Comparison of ENCODE assay signal across 8 cellular contexts in genomic region chrX:103215037-103215767, GRCh38. TPM values are rescaled to one million over a fixed set of nuclear protein-coding genes. Genes with fewer than 3 reads are reported as not detected.
A peak's percentile ranks its signal among the peaks of the same experiment; 100 is the strongest.
DNase-seq lines count a peak whose midpoint lies in the region; TF ChIP-seq lines count a peak whose summit lies in the region.

A gene with protein sequence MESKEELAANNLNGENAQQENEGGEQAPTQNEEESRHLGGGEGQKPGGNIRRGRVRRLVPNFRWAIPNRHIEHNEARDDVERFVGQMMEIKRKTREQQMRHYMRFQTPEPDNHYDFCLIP (plus strand): TSS chrX:103215108. CDS start chrX:103216154, 1,046 bp downstream.

- H3K9me3 ChIP-seq in mammary epithelial cell (replicated peaks; ENCODE audit: insufficient read depth, low read length) (no peaks in the 10 kb centered on the region), iPS-20b (ENCODE audit: insufficient read depth, low read depth, low read length) (no peaks in the 10 kb centered on the region)

- H3K4me1 ChIP-seq in mammary epithelial cell (ENCODE audit: insufficient read depth, low read length) (no peaks in the 10 kb centered on the region), iPS-20b (ENCODE audit: insufficient read depth, low read length) (peaks cover 5% of the 10 kb centered on the region; the same call in 1 of the 2 replicates)

- peaks cover under 1% of the 10 kb centered on the region; the same call in 1 of the 2 replicates for H3K27me3 ChIP-seq in H7 (ENCODE audit: control insufficient read depth, insufficient read depth, low read length)
- H3K27me3 ChIP-seq in mammary epithelial cell (ENCODE audit: insufficient read depth, low read length): peaks cover 3% of the 10 kb centered on the region
- H3K27me3 ChIP-seq in iPS-20b (ENCODE audit: insufficient read depth, low read length): no peaks in the 10 kb centered on the region

- BruUV-seq in mammary epithelial cell (replicated peaks; lab: Mats Ljungman, UMichigan): no TSS peak

- in situ Hi-C loops in mammary epithelial cell (cut with MboI; ENCODE audit: low sequenced_read_pairs in 2 of 2): loop anchor here (25.0 kb wide), 1 partner anchor 247 kb away; no protein-coding TSS in a partner anchor

- TF ChIP-seq CTCF in NB4 (IDR thresholded peaks at IDR 0.05; ENCODE audit: low read depth, low read length) (no peak), WI38 (IDR thresholded peaks at IDR 0.05; ENCODE audit: low read depth, low read length) (no peak), mammary epithelial cell (conservative IDR thresholded peaks at IDR 0.05 in 1 of 2, IDR thresholded peaks at IDR 0.05 in 1 of 2; ENCODE audit: extremely low read depth in 1 of 2, insufficient read depth in 1 of 2, low read depth in 1 of 2, low read length in 2 of 2) (no peak)

- H3K9ac ChIP-seq in mammary epithelial cell (ENCODE audit: insufficient read depth, low read length): peak within 1 kb of the TSS; percentile 20
- peak within 1 kb of the TSS; percentile 91 for H3K9ac ChIP-seq in iPS-20b (ENCODE audit: low read depth, low read length)

- H3K36me3 ChIP-seq in H7 (replicated peaks; ENCODE audit: control insufficient read depth, insufficient read depth, low read length): peaks cover 5% of the 10 kb centered on the region
- no peaks in the 10 kb centered on the region for H3K36me3 ChIP-seq in mammary epithelial cell (ENCODE audit: insufficient read depth, low read length)
- H3K36me3 ChIP-seq in iPS-20b (ENCODE audit: insufficient read depth, low read depth, low read length): peaks cover 13% of the 10 kb centered on the region

- CTCF ChIA-PET in mammary epithelial cell (lab: Charles Lee; ENCODE audit: low non-redundant PET): no interaction called here

- TF ChIP-seq POLR2A in NB4 (IDR thresholded peaks at IDR 0.05; ENCODE audit: extremely low read depth, insufficient read length): no peak

- dilution Hi-C loops in mammary epithelial cell (cut with HindIII; ENCODE audit: low sequenced_read_pairs): no loop called here

- WGBS in mammary epithelial cell (ENCODE audit: low coverage, missing lambda C conversion rate): 48% methylated on average over 4 of the region's 67 CpGs

- H3K4me2 ChIP-seq in mammary epithelial cell (ENCODE audit: insufficient read depth, low read depth, low read length): peak within 1 kb of the TSS; percentile 71

- H3K4me3 ChIP-seq in GM08714 (ENCODE audit: low read length) (peak within 1 kb of the TSS; percentile 66; the same call in 1 of the 2 replicates), H7 (ENCODE audit: insufficient read depth, low read depth, low read length) (peak within 1 kb of the TSS; percentile 98), NB4 (ENCODE audit: low read depth, low read length) (no peak within 1 kb of the TSS), WI38 (ENCODE audit: low read depth, low read length) (peak within 1 kb of the TSS; percentile 68), mammary epithelial cell (replicated peaks in 1 of 3; ENCODE audit: insufficient read depth in 1 of 3, low read depth in 2 of 3, low read length in 3 of 3) (peak within 1 kb of the TSS; percentile 55 to 63 (median 56)), iPS-20b (ENCODE audit: low read length) (peak within 1 kb of the TSS; percentile 79), skin epidermis (peak within 1 kb of the TSS; percentile 56 to 83 (median 64))

- intact Hi-C loops in mammary epithelial cell (cut with micrococcal nuclease): loop anchor here (10.0 kb wide), 1 partner anchor 130 kb away; no protein-coding TSS in a partner anchor

- H4K20me1 ChIP-seq in mammary epithelial cell (ENCODE audit: insufficient read depth, low read length): no peaks in the 10 kb centered on the region

- H3K27ac ChIP-seq in mammary epithelial cell (ENCODE audit: insufficient read depth, low read depth, low read length): peak within 1 kb of the TSS; percentile 11
- H3K27ac ChIP-seq in iPS-20b (ENCODE audit: low read length): peak within 1 kb of the TSS; percentile 79
- H3K27ac ChIP-seq in skin epidermis: peak within 1 kb of the TSS in 20 of 21 experiments; percentile 53 to 92 (median 82)

- DNase-seq in H7: peak; percentile 88
- DNase-seq in NB4 (ENCODE audit: low read depth): peak; percentile 2
- peak; percentile 29 for DNase-seq in mammary epithelial cell
- DNase-seq in DMS114 treated with DMSO at 0.1 percent for 48 hours (lab: John Stamatoyannopoulos, UW; ENCODE audit: unreplicated experiment): no peak

- H3K79me2 ChIP-seq in mammary epithelial cell (ENCODE audit: insufficient read depth, low read length): no peaks in the 10 kb centered on the region

- H2AFZ ChIP-seq in mammary epithelial cell (ENCODE audit: low read depth, low read length): peak within 1 kb of the TSS; percentile 77

RNA-seq across cellular contexts. Expression of the gene that starts here (rescaled TPM):
- total RNA-seq in H7 (2014; rRNA removed; shearing (Covaris generic)): 79.2 and 89.6 TPM in 2 replicates
- total RNA-seq in mammary epithelial cell: 10 to 100 TPM in 1 of 2 donors, 1 to 10 TPM in 1; 9.8 to 14.2 TPM
- polyA plus RNA-seq in mammary epithelial cell: 10.0 TPM
- 8.9 TPM for polyA minus RNA-seq in mammary epithelial cell

Comparison
In these comparisons a context has a peak if more than half of its experiments do, and no peak if none do; other contexts are left out.
1. H3K27ac ChIP-seq: peak in every context shown above with its lines; median percentile 82 in skin epidermis; 79 in iPS-20b; 11 in mammary epithelial cell.